Comparison of ENCODE assay signal across 20 cellular contexts in the genomic region with DNA sequence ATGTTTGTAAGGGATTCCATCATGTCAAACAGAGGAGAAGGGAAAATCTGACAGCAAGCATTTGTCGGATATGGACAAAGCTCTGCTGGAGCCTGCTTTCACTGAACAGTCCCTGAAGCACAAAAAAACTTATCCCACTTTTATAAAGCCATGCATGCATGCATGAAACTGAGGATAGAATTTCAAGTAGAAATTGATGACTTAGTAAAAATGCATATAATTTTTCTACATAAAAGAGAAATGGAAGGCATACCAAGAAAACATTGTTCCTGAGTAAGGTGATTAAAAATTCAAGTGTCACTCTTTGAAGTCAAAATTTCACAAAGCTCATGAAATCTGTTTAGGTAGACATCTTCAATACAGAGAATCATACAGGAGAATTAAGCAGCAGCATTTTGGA.
DNase-seq lines count a peak whose midpoint lies in the region; ATAC-seq, FAIRE-seq and TF ChIP-seq lines count a peak whose summit lies in the region.
"Had no signal": no experiment of that assay in that cellular context is flagged by ENCODE, and none has a peak within 500 bp of the region (broad histone marks: within the 10 kb centered on the region; RNA-seq: fewer than 3 reads in every experiment).

No MANE protein-coding gene starts in this region.

- TF ChIP-seq CTCF in A549 (IDR thresholded peaks at IDR 0.05) (no peak), K562 (IDR thresholded peaks at IDR 0.05 in 2 of 3, conservative IDR thresholded peaks at IDR 0.05 in 1 of 3; ENCODE audit: insufficient read depth in 2 of 3, low read depth in 1 of 3, low read length in 3 of 3) (no peak)

- TF ChIP-seq POLR2A in A549 (IDR thresholded peaks at IDR 0.05; ENCODE audit: low read length) (no peak), K562 (conservative IDR thresholded peaks at IDR 0.05) (no peak)

- H3K4me2 ChIP-seq in A549, result no peak overlapping the region
- no peak overlapping the region for H3K4me2 ChIP-seq in K562 (ENCODE audit: insufficient read depth, low read length)
- H3K4me2 ChIP-seq: BLaER1 treated with 17β-estradiol and CSF1 and Interleukin-3, amounts not matched to agents 10 nM and 100 nM had no signal

- no peaks in the 10 kb centered on the region for H3K9me1 ChIP-seq in K562 (ENCODE audit: control insufficient read depth, insufficient read depth, low read length)

- intact Hi-C loops in K562 (cut with micrococcal nuclease), result no loop called here

- H3K9ac ChIP-seq in K562 (ENCODE audit: insufficient read depth in 1 of 2, low read depth in 2 of 2, low read length in 2 of 2), result no peak overlapping the region
- H3K9ac ChIP-seq: BLaER1 treated with 17β-estradiol and CSF1 and Interleukin-3, amounts not matched to agents 10 nM and 100 nM had no signal

- H3K4me1 ChIP-seq in A549 (no peaks in the 10 kb centered on the region), K562 (replicated peaks in 1 of 2; ENCODE audit: control insufficient read depth in 2 of 2, insufficient read depth in 2 of 2, low read length in 2 of 2) (no peaks in the 10 kb centered on the region)
- H3K4me1 ChIP-seq: Caco-2 had no signal

- no peaks in the 10 kb centered on the region for H4K20me1 ChIP-seq in K562 (replicated peaks; ENCODE audit: control insufficient read depth, insufficient read depth, low read length)
- H4K20me1 ChIP-seq: BLaER1 treated with 17β-estradiol and CSF1 and Interleukin-3, amounts not matched to agents 10 nM and 100 nM had no signal

- no peaks in the 10 kb centered on the region for H3K36me3 ChIP-seq in K562 (ENCODE audit: control insufficient read depth, insufficient read depth, low read length)
- H3K36me3 ChIP-seq: BLaER1 treated with 17β-estradiol and CSF1 and Interleukin-3, amounts not matched to agents 10 nM and 100 nM had no signal

- H3K4me3 ChIP-seq in A549 (no peak overlapping the region), K562 (no peak overlapping the region)
- H3K4me3 ChIP-seq: BLaER1 treated with 17β-estradiol and CSF1 and Interleukin-3, amounts not matched to agents 10 nM and 100 nM had no signal

- TF ChIP-seq RAD21 in A549 (conservative IDR thresholded peaks at IDR 0.05 in 1 of 2, IDR thresholded peaks at IDR 0.05 in 1 of 2), result no peak
- no peak for TF ChIP-seq RAD21 in K562 (CRISPR knock-in tag; conservative IDR thresholded peaks at IDR 0.05 in 1 of 2, IDR thresholded peaks at IDR 0.05 in 1 of 2)

- no peak overlapping the region for H2AFZ ChIP-seq in K562 (ENCODE audit: low read depth, low read length)

- BruUV-seq in K562 (replicated peaks; lab: Mats Ljungman, UMichigan), result no TSS peak

- TF ChIP-seq EP300 in A549 (IDR thresholded peaks at IDR 0.05), result no peak
- TF ChIP-seq EP300 in K562 (IDR thresholded peaks at IDR 0.05; ENCODE audit: low read length), result no peak

- FAIRE-seq in A549 (lab: Jason Lieb, UNC) (no peak), K562 (lab: Jason Lieb, UNC) (no peak)
- FAIRE-seq: A204.1, D721Med, G401.6, GM12891, GM19239 had no signal

- in situ Hi-C loops in K562 (cut with MboI), result no loop called here

- ATAC-seq in A549 (no peak), K562 (no peak)
- ATAC-seq: CD8-positive, alpha-beta T cell had no signal

- CTCF ChIA-PET in A549 (lab: Yijun Ruan, JAX), result no interaction called here
- CTCF ChIA-PET in K562 (lab: Yijun Ruan, JAX; ENCODE audit: low intra/inter-chr PET ratio), result no interaction called here

- H3K27ac ChIP-seq in A549 (no peak overlapping the region), K562 (ENCODE audit: extremely low read depth, low read depth, low read length) (no peak overlapping the region)
- H3K27ac ChIP-seq: BLaER1 treated with 17β-estradiol and CSF1 and Interleukin-3, amounts not matched to agents 10 nM and 100 nM; C4-2B had no signal

- no peaks in the 10 kb centered on the region for H3K79me2 ChIP-seq in K562 (ENCODE audit: control insufficient read depth, insufficient read depth, low read length)

- H3K9me3 ChIP-seq in A549, result no peaks in the 10 kb centered on the region
- H3K9me3 ChIP-seq in K562 (replicated peaks; ENCODE audit: control insufficient read depth, insufficient read depth, low read depth, low read length), result 0 out of 2 replicates have a peak, but pooled peaks cover 1% of the 10 kb centered on the region
- H3K9me3 ChIP-seq: BLaER1 treated with 17β-estradiol and CSF1 and Interleukin-3, amounts not matched to agents 10 nM and 100 nM; Caco-2 had no signal

- no peak for DNase-seq in A549 (ENCODE audit: low read depth in 1 of 2, low spot score in 1 of 2)
- peak; percentile 54 for DNase-seq in NCI-H69 (lab: John Stamatoyannopoulos, UW)
- no peak for DNase-seq in K562 (ENCODE audit: extremely low read depth in 1 of 4, low spot score in 3 of 4)
- no peak for DNase-seq in putamen (ENCODE audit: low spot score)
- DNase-seq in NCI-H146 treated with DMSO at 0.1 percent for 48 hours (lab: John Stamatoyannopoulos, UW; ENCODE audit: unreplicated experiment), result no peak
- DNase-seq: 8988T; AML-193; Caco-2; Calu3; CD4-positive, alpha-beta T cell; CD8-positive, alpha-beta T cell; DMS79 treated with DMSO at 0.1 percent for 48 hours; GF-D8 had no signal

- WGBS in A549 (ENCODE audit: missing lambda C conversion rate), result 0% methylated on average over 1 of the region's 1 CpG
- WGBS in K562 (ENCODE audit: insufficient coverage, low coverage, missing lambda C conversion rate), result 11% methylated on average over 1 of the region's 1 CpG

- H3K27me3 ChIP-seq in K562 (ENCODE audit: control insufficient read depth in 2 of 2, insufficient read depth in 2 of 2, low read length in 2 of 2), result no peaks in the 10 kb centered on the region
- H3K27me3 ChIP-seq: BLaER1 treated with 17β-estradiol and CSF1 and Interleukin-3, amounts not matched to agents 10 nM and 100 nM had no signal

- POLR2A ChIA-PET in A549 (lab: Yijun Ruan, JAX) (no interaction called here), K562 (lab: Yijun Ruan, JAX) (no interaction called here)

TF ChIP-seq in A549, 52 proteins besides CTCF, POLR2A, EP300 and RAD21:
- TF ChIP-seq MAFK (IDR thresholded peaks at IDR 0.05; ENCODE audit: partially characterized antibody), result peak; percentile 35
- no peak for TF ChIP-seq KDM1A (IDR thresholded peaks at IDR 0.05; ENCODE audit: low read depth)

TF ChIP-seq in K562, 482 proteins besides CTCF, POLR2A, EP300 and RAD21:
- TF ChIP-seq HMGN3 (IDR thresholded peaks at IDR 0.05; ENCODE audit: borderline replicate concordance, extremely low read depth, insufficient read length, low read depth, low read length) (no peak), ZNF316 (IDR thresholded peaks at IDR 0.05) (peak; percentile 41), PCBP2 (IDR thresholded peaks at IDR 0.05; ENCODE audit: low read depth, low read length, poor library complexity, severe bottlenecking) (no peak), ZKSCAN8 (CRISPR knock-in tag; IDR thresholded peaks at IDR 0.05) (no peak), TCF7 (IDR thresholded peaks at IDR 0.05; ENCODE audit: borderline replicate concordance) (no peak), ZNF354B (CRISPR knock-in tag; IDR thresholded peaks at IDR 0.05) (no peak), FOXK2 (conservative IDR thresholded peaks at IDR 0.05 in 1 of 2, IDR thresholded peaks at IDR 0.05 in 1 of 2; ENCODE audit: low read depth in 2 of 2) (no peak), ZFP1 (CRISPR knock-in tag; IDR thresholded peaks at IDR 0.05) (no peak)
- TF ChIP-seq, protein P1, sequence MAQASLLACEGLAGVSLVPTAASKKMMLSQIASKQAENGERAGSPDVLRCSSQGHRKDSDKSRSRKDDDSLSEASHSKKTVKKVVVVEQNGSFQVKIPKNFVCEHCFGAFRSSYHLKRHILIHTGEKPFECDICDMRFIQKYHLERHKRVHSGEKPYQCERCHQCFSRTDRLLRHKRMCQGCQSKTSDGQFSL (CRISPR knock-in tag; IDR thresholded peaks at IDR 0.05), result no peak
- TF ChIP-seq, protein P1 (tag; IDR thresholded peaks at IDR 0.05), result no peak
